In genomic region chr17:67994827-67995567, GRCh38 we compare ENCODE assay signal across 8 cellular contexts. TPM values are rescaled to one million over a fixed set of nuclear protein-coding genes. Genes with fewer than 3 reads are reported as not detected.
DNase-seq lines count a peak whose midpoint lies in the region.

No MANE protein-coding gene starts in this region.

- H3K36me3 Mint-ChIP-seq in activated naive CD4-positive, alpha-beta T cell treated with anti-CD3 and anti-CD28 coated beads for 36 hours (ENCODE audit: low read depth), result no peaks in the 10 kb centered on the region

- no peak overlapping the region for H3K27ac Mint-ChIP-seq in activated naive CD4-positive, alpha-beta T cell treated with anti-CD3 and anti-CD28 coated beads for 36 hours

- H3K27ac ChIP-seq in mucosa of rectum (ENCODE audit: low read depth in 2 of 2, low read length in 2 of 2), result no peak overlapping the region

- H3K27me3 ChIP-seq in endocrine pancreas (ENCODE audit: control insufficient read depth, insufficient read depth, low read length), result no peaks in the 10 kb centered on the region
- peaks cover 0 to 4% of the 10 kb centered on the region in 2 donors for H3K27me3 ChIP-seq in mucosa of rectum (ENCODE audit: control insufficient read depth in 2 of 2, insufficient read depth in 2 of 2, low read length in 2 of 2)

- peaks cover 30% of the 10 kb centered on the region for H3K4me1 Mint-ChIP-seq in activated naive CD4-positive, alpha-beta T cell treated with anti-CD3 and anti-CD28 coated beads for 36 hours (ENCODE audit: low read depth)

- H3K9me3 ChIP-seq in endocrine pancreas (ENCODE audit: control insufficient read depth, low read length), result no peaks in the 10 kb centered on the region
- H3K9me3 ChIP-seq in mucosa of rectum (ENCODE audit: control insufficient read depth in 2 of 2, low read length in 2 of 2), result no peaks in the 10 kb centered on the region

- DNase-seq in activated naive CD4-positive, alpha-beta T cell treated with anti-CD3 and anti-CD28 coated beads for 36 hours, result no peak
- DNase-seq in activated naive CD4-positive, alpha-beta T cell treated with Interleukin-2 at 50 U/mL for 16 hours, result no peak
- DNase-seq in RKO (ENCODE audit: low spot score), result peak; percentile 87
- no peak for DNase-seq in stimulated activated CD4-positive, alpha-beta T cell treated with anti-CD3 and anti-CD28 coated beads, Interleukin-4, amount 100 ng/mL, for 1 hour
- no peak for DNase-seq in NCI-H1105 treated with DMSO at 0.1 percent for 48 hours (lab: John Stamatoyannopoulos, UW)
- DNase-seq in KG1 (lab: John Stamatoyannopoulos, UW), result no peak

- H3K36me3 ChIP-seq in endocrine pancreas (ENCODE audit: control insufficient read depth, insufficient read depth, low read length), result no peaks in the 10 kb centered on the region
- H3K36me3 ChIP-seq in mucosa of rectum (ENCODE audit: control insufficient read depth in 2 of 2, insufficient read depth in 2 of 2, low read length in 2 of 2), result no peaks in the 10 kb centered on the region

- no peaks in the 10 kb centered on the region for H3K9me3 Mint-ChIP-seq in activated naive CD4-positive, alpha-beta T cell treated with anti-CD3 and anti-CD28 coated beads for 36 hours

- H3K4me1 ChIP-seq in endocrine pancreas (ENCODE audit: control insufficient read depth, insufficient read depth, low read length), result no peaks in the 10 kb centered on the region
- peaks cover 12 to 15% of the 10 kb centered on the region in 2 donors for H3K4me1 ChIP-seq in mucosa of rectum (ENCODE audit: control insufficient read depth in 2 of 2, insufficient read depth in 2 of 2, low read length in 2 of 2)

- peak overlapping the region; percentile 78 for H3K4me3 Mint-ChIP-seq in activated naive CD4-positive, alpha-beta T cell treated with anti-CD3 and anti-CD28 coated beads for 36 hours

- CTCF ChIA-PET in activated naive CD4-positive, alpha-beta T cell treated with anti-CD3 and anti-CD28 coated beads for 36 hours (lab: Charles Lee), result interaction anchor here (0.5 to 1.6 kb wide), 5 partner anchors 17 to 254 kb away, joined by 3 to 5 read pairs (median 5); no protein-coding TSS in a partner anchor

- H3K4me3 ChIP-seq in endocrine pancreas (ENCODE audit: control insufficient read depth, insufficient read depth, low read length) (peak overlapping the region; percentile 78), mucosa of rectum (ENCODE audit: low read length in 2 of 2) (peak overlapping the region; percentile 65 to 71)

- H3K9ac ChIP-seq in endocrine pancreas (ENCODE audit: control insufficient read depth, insufficient read depth, low read length), result no peak overlapping the region
- H3K9ac ChIP-seq in mucosa of rectum (ENCODE audit: low read depth in 1 of 2, low read length in 2 of 2), result peak overlapping the region in 1 of 2 donors; percentile 63

- peaks cover 17% of the 10 kb centered on the region for H3K27me3 Mint-ChIP-seq in activated naive CD4-positive, alpha-beta T cell treated with anti-CD3 and anti-CD28 coated beads for 36 hours (ENCODE audit: low read depth)

- intact Hi-C loops in activated naive CD4-positive, alpha-beta T cell treated with anti-CD3 and anti-CD28 coated beads for 36 hours (cut with micrococcal nuclease), result loop anchor here (1.0 to 10.0 kb wide), 4 partner anchors 40 to 1332 kb away; partner anchors contain the start of genes ABCA5, BPTF, KPNA2 and PITPNC1

RNA-seq across cellular contexts. Expression of gene C17orf58, which starts 1.3 kb away (rescaled TPM):
- 1 to 10 TPM; 9.4 to 9.7 TPM for total RNA-seq in activated naive CD4-positive, alpha-beta T cell treated with anti-CD3 and anti-CD28 coated beads for 36 hours

RNA-seq across cellular contexts. Expression of gene KPNA2, which starts 40.5 kb away (rescaled TPM):
- 100 to 1,000 TPM; 186 to 203 TPM for total RNA-seq in activated naive CD4-positive, alpha-beta T cell treated with anti-CD3 and anti-CD28 coated beads for 36 hours
